ENCODE assay signal across 1 cellular context in the genomic region with DNA sequence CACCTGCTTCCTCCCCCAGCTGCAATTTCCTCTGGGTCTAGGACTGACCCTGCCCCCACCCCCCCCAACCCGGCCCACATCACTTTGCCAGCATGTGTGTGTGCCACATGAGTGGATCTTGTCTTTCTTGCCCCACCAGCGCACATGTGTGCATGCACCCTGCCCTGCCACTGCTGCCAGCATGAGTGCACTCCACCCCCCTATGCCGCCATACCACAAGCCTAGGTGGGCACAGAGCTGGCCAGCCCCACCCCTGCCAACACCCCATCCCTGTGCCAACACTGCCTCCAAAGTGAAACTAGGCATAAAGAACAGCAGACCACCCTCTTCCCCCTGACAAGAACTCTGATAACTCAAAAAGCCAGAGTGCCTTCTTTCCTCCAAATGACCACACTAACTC.
TF ChIP-seq lines count a peak whose summit lies in the region.

No MANE protein-coding gene starts in this region.

TF ChIP-seq in H1, 55 proteins besides CTCF, POLR2A, EP300 and RAD21:
- no peak for TF ChIP-seq ASH2L (IDR thresholded peaks at IDR 0.05; ENCODE audit: low read length)
- no peak for TF ChIP-seq SUZ12 (IDR thresholded peaks at IDR 0.05; ENCODE audit: low read length)
- TF ChIP-seq FOSL1 (IDR thresholded peaks at IDR 0.05; ENCODE audit: insufficient read depth, low read depth, low read length): no peak
- no peak for TF ChIP-seq CBX5 (IDR thresholded peaks at IDR 0.05; ENCODE audit: low read depth, low read length)
- TF ChIP-seq TAF1 (IDR thresholded peaks at IDR 0.05; ENCODE audit: low read depth, low read length): no peak
- TF ChIP-seq EGR1 (IDR thresholded peaks at IDR 0.05; ENCODE audit: borderline replicate concordance, low read depth, low read length): no peak
- no peak for TF ChIP-seq TBP (IDR thresholded peaks at IDR 0.05; ENCODE audit: low read depth, low read length)
- no peak for TF ChIP-seq GTF2F1 (IDR thresholded peaks at IDR 0.05; ENCODE audit: borderline replicate concordance, low read depth, low read length)
- TF ChIP-seq KDM4A (IDR thresholded peaks at IDR 0.05; ENCODE audit: low read depth, low read length, severe bottlenecking): no peak
- TF ChIP-seq CHD7 (IDR thresholded peaks at IDR 0.05; ENCODE audit: insufficient replicate concordance, low read length): no peak
- no peak for TF ChIP-seq NANOG (IDR thresholded peaks at IDR 0.05; ENCODE audit: insufficient read depth, low read depth, low read length, poor library complexity, severe bottlenecking)
- no peak for TF ChIP-seq KDM5A (IDR thresholded peaks at IDR 0.05; ENCODE audit: low read length)
- TF ChIP-seq SP1 (IDR thresholded peaks at IDR 0.05; ENCODE audit: low read depth, low read length): no peak
- TF ChIP-seq RBBP5 (IDR thresholded peaks at IDR 0.05; ENCODE audit: borderline replicate concordance, low read depth, low read length): no peak
- TF ChIP-seq BRCA1 (IDR thresholded peaks at IDR 0.05; ENCODE audit: low read depth, low read length): no peak
- TF ChIP-seq JUN (IDR thresholded peaks at IDR 0.05; ENCODE audit: low read depth, low read length): no peak
- TF ChIP-seq BCL11A (IDR thresholded peaks at IDR 0.05; ENCODE audit: low read depth in 2 of 2, low read length in 2 of 2): no peak
- TF ChIP-seq, protein P1, sequence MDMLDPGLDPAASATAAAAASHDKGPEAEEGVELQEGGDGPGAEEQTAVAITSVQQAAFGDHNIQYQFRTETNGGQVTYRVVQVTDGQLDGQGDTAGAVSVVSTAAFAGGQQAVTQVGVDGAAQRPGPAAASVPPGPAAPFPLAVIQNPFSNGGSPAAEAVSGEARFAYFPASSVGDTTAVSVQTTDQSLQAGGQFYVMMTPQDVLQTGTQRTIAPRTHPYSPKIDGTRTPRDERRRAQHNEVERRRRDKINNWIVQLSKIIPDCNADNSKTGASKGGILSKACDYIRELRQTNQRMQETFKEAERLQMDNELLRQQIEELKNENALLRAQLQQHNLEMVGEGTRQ (IDR thresholded peaks at IDR 0.05; ENCODE audit: low read length): no peak
- TF ChIP-seq, protein P2, sequence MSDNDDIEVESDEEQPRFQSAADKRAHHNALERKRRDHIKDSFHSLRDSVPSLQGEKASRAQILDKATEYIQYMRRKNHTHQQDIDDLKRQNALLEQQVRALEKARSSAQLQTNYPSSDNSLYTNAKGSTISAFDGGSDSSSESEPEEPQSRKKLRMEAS (IDR thresholded peaks at IDR 0.05): no peak
